ENCODE assay signal across 7 cellular contexts in genomic region chr7:7200255-7200654, GRCh38. TPM values are rescaled to one million over a fixed set of nuclear protein-coding genes. Genes with fewer than 3 reads are reported as not detected.
DNase-seq lines count a peak whose midpoint lies in the region; ATAC-seq lines count a peak whose summit lies in the region.
"Not testable (repeated sequence)": the region's sequence is repeated elsewhere in the genome, so short reads cannot be mapped to it uniquely, and the experiment has no call there.

No MANE protein-coding gene starts in this region.

- DNase-seq in CD8-positive, alpha-beta memory T cell; T-cell; activated CD4-positive, alpha-beta T cell treated with anti-CD3 and anti-CD28 coated beads for 36 hours; activated T-cell treated with anti-CD3 and anti-CD28 coated beads, Interleukin-2, amount 50 U/mL, for 72 hours; activated naive CD8-positive, alpha-beta T cell treated with anti-CD3 and anti-CD28 coated beads, Interleukin-2, amount 10 ng/mL, durations not matched to agents 7 days and 5 days; natural killer cell treated with Interleukin-12 subunit alpha and Interleukin-12 subunit beta and Interleukin-15 and Interleukin-18, amount 100 ng/mL, for 72 hours (ENCODE audit: low spot score); stimulated activated naive CD8-positive, alpha-beta T cell treated with anti-CD3 and anti-CD28 coated beads, Interleukin-15, amount 100 ng/mL, for 72 hours: not testable (repeated sequence)

- H3K27ac ChIP-seq in CD8-positive, alpha-beta memory T cell (ENCODE audit: low read depth, low read length), result not testable (repeated sequence)

- ATAC-seq in T-cell (replicated peaks in 1 of 4); activated naive CD8-positive, alpha-beta T cell treated with anti-CD3 and anti-CD28 coated beads, Interleukin-2, amount 10 ng/mL, durations not matched to agents 7 days and 5 days (ENCODE audit: low read depth); natural killer cell treated with Interleukin-12 subunit alpha and Interleukin-12 subunit beta and Interleukin-15 and Interleukin-18, amount 100 ng/mL, for 72 hours: not testable (repeated sequence)
- ATAC-seq in activated CD4-positive, alpha-beta T cell treated with anti-CD3 and anti-CD28 coated beads for 36 hours, result peak; percentile 52
- ATAC-seq in activated T-cell treated with anti-CD3 and anti-CD28 coated beads, Interleukin-2, amount 50 U/mL, for 72 hours (replicated peaks in 1 of 2), result peak; percentile 41 to 47
- peak; percentile 50 for ATAC-seq in stimulated activated naive CD8-positive, alpha-beta T cell treated with anti-CD3 and anti-CD28 coated beads, Interleukin-15, amount 100 ng/mL, for 72 hours

- CTCF ChIA-PET in CD8-positive, alpha-beta memory T cell (lab: Charles Lee), result not testable (repeated sequence)
- CTCF ChIA-PET in T-cell (lab: Charles Lee), result interaction anchor here in 1 of 2 donors (0.7 to 1.7 kb wide), 2 partner anchors 17 to 18 kb away, joined by 3 to 4 read pairs; partner anchors contain the start of gene C1GALT1
- CTCF ChIA-PET in activated CD4-positive, alpha-beta T cell treated with anti-CD3 and anti-CD28 coated beads for 36 hours (lab: Charles Lee), result interaction anchor here (1.1 to 2.9 kb wide), 2 partner anchors 10 to 17 kb away, joined by 3 to 10 read pairs; no protein-coding TSS in a partner anchor

- POLR2A ChIA-PET in CD8-positive, alpha-beta memory T cell (lab: Charles Lee), result interaction anchor here (1.2 kb wide), 1 partner anchor 17 kb away, joined by 3 read pairs; no protein-coding TSS in a partner anchor
- POLR2A ChIA-PET in T-cell (lab: Charles Lee), result interaction anchor here in 1 of 2 donors (1.0 kb wide), 1 partner anchor 375 kb away, joined by 3 read pairs; no protein-coding TSS in a partner anchor
- POLR2A ChIA-PET in activated CD4-positive, alpha-beta T cell treated with anti-CD3 and anti-CD28 coated beads for 36 hours (lab: Charles Lee), result not testable (repeated sequence)
- POLR2A ChIA-PET in activated naive CD8-positive, alpha-beta T cell treated with anti-CD3 and anti-CD28 coated beads, Interleukin-2, amount 10 ng/mL, durations not matched to agents 7 days and 5 days (lab: Charles Lee), result interaction anchor here (0.7 to 3.0 kb wide), 3 partner anchors 17 to 58 kb away, joined by 3 to 16 read pairs (median 3); partner anchors contain the start of gene C1GALT1

- peaks cover 44% of the 10 kb centered on the region for H3K4me1 ChIP-seq in CD8-positive, alpha-beta memory T cell (ENCODE audit: insufficient read depth, low read length)

- not testable (repeated sequence) for H3K4me3 ChIP-seq in CD8-positive, alpha-beta memory T cell (ENCODE audit: low read length)

- H3K27me3 ChIP-seq in CD8-positive, alpha-beta memory T cell (ENCODE audit: insufficient read depth, low read length, poor library complexity, severe bottlenecking), result not testable (repeated sequence)

- H3K4me3 Mint-ChIP-seq in CD8-positive, alpha-beta memory T cell, result peak overlapping the region in 2 of 7 donors; percentile 0 to 32
- H3K4me3 Mint-ChIP-seq in T-cell, result peak overlapping the region in 1 of 3 donors; percentile 74
- not testable (repeated sequence) for H3K4me3 Mint-ChIP-seq in activated CD4-positive, alpha-beta T cell treated with anti-CD3 and anti-CD28 coated beads for 36 hours
- peak overlapping the region; percentile 48 to 79 for H3K4me3 Mint-ChIP-seq in activated T-cell treated with anti-CD3 and anti-CD28 coated beads, Interleukin-2, amount 50 U/mL, for 72 hours
- peak overlapping the region; percentile 22 for H3K4me3 Mint-ChIP-seq in activated naive CD8-positive, alpha-beta T cell treated with anti-CD3 and anti-CD28 coated beads, Interleukin-2, amount 10 ng/mL, durations not matched to agents 7 days and 5 days
- H3K4me3 Mint-ChIP-seq in natural killer cell treated with Interleukin-12 subunit alpha and Interleukin-12 subunit beta and Interleukin-15 and Interleukin-18, amount 100 ng/mL, for 72 hours, result peak overlapping the region; percentile 0
- H3K4me3 Mint-ChIP-seq in stimulated activated naive CD8-positive, alpha-beta T cell treated with anti-CD3 and anti-CD28 coated beads, Interleukin-15, amount 100 ng/mL, for 72 hours, result peak overlapping the region in 1 of 2 donors; percentile 35

- H3K9me3 Mint-ChIP-seq in CD8-positive, alpha-beta memory T cell, result peaks cover 0 to 11% (median 2%) of the 10 kb centered on the region in 5 donors
- H3K9me3 Mint-ChIP-seq in T-cell, result peaks cover 4 to 15% (median 6%) of the 10 kb centered on the region in 3 donors
- H3K9me3 Mint-ChIP-seq in activated CD4-positive, alpha-beta T cell treated with anti-CD3 and anti-CD28 coated beads for 36 hours (ENCODE audit: low read depth), result peaks cover 12% of the 10 kb centered on the region
- H3K9me3 Mint-ChIP-seq in activated T-cell treated with anti-CD3 and anti-CD28 coated beads, Interleukin-2, amount 50 U/mL, for 72 hours; natural killer cell treated with Interleukin-12 subunit alpha and Interleukin-12 subunit beta and Interleukin-15 and Interleukin-18, amount 100 ng/mL, for 72 hours: not testable (repeated sequence)
- H3K9me3 Mint-ChIP-seq in activated naive CD8-positive, alpha-beta T cell treated with anti-CD3 and anti-CD28 coated beads, Interleukin-2, amount 10 ng/mL, durations not matched to agents 7 days and 5 days, result peaks cover 19% of the 10 kb centered on the region
- H3K9me3 Mint-ChIP-seq in stimulated activated naive CD8-positive, alpha-beta T cell treated with anti-CD3 and anti-CD28 coated beads, Interleukin-15, amount 100 ng/mL, for 72 hours, result peaks cover 0 to 15% of the 10 kb centered on the region in 2 donors

- H3K36me3 Mint-ChIP-seq in CD8-positive, alpha-beta memory T cell, result peaks cover 3 to 19% (median 11%) of the 10 kb centered on the region in 3 donors
- peaks cover 24% of the 10 kb centered on the region for H3K36me3 Mint-ChIP-seq in T-cell
- peaks cover 36% of the 10 kb centered on the region for H3K36me3 Mint-ChIP-seq in activated CD4-positive, alpha-beta T cell treated with anti-CD3 and anti-CD28 coated beads for 36 hours (ENCODE audit: low read depth)
- peaks cover 9 to 21% of the 10 kb centered on the region in 2 donors for H3K36me3 Mint-ChIP-seq in activated T-cell treated with anti-CD3 and anti-CD28 coated beads, Interleukin-2, amount 50 U/mL, for 72 hours (ENCODE audit: insufficient read depth in 2 of 2)
- peaks cover 43% of the 10 kb centered on the region for H3K36me3 Mint-ChIP-seq in activated naive CD8-positive, alpha-beta T cell treated with anti-CD3 and anti-CD28 coated beads, Interleukin-2, amount 10 ng/mL, durations not matched to agents 7 days and 5 days
- H3K36me3 Mint-ChIP-seq in natural killer cell treated with Interleukin-12 subunit alpha and Interleukin-12 subunit beta and Interleukin-15 and Interleukin-18, amount 100 ng/mL, for 72 hours, result peaks cover 18% of the 10 kb centered on the region

- intact Hi-C loops in activated CD4-positive, alpha-beta T cell treated with anti-CD3 and anti-CD28 coated beads for 36 hours (cut with DNase I, micrococcal nuclease), result not testable (repeated sequence)

- H3K27ac Mint-ChIP-seq in CD8-positive, alpha-beta memory T cell, result peak overlapping the region in 5 of 8 donors; percentile 7 to 66 (median 37)
- peak overlapping the region; percentile 20 to 87 for H3K27ac Mint-ChIP-seq in T-cell
- H3K27ac Mint-ChIP-seq in activated CD4-positive, alpha-beta T cell treated with anti-CD3 and anti-CD28 coated beads for 36 hours, result peak overlapping the region; percentile 62
- H3K27ac Mint-ChIP-seq in activated T-cell treated with anti-CD3 and anti-CD28 coated beads, Interleukin-2, amount 50 U/mL, for 72 hours, result peak overlapping the region; percentile 58
- H3K27ac Mint-ChIP-seq in activated naive CD8-positive, alpha-beta T cell treated with anti-CD3 and anti-CD28 coated beads, Interleukin-2, amount 10 ng/mL, durations not matched to agents 7 days and 5 days; natural killer cell treated with Interleukin-12 subunit alpha and Interleukin-12 subunit beta and Interleukin-15 and Interleukin-18, amount 100 ng/mL, for 72 hours; stimulated activated naive CD8-positive, alpha-beta T cell treated with anti-CD3 and anti-CD28 coated beads, Interleukin-15, amount 100 ng/mL, for 72 hours: not testable (repeated sequence)

- not testable (repeated sequence) for H3K27me3 Mint-ChIP-seq in CD8-positive, alpha-beta memory T cell; T-cell; activated CD4-positive, alpha-beta T cell treated with anti-CD3 and anti-CD28 coated beads for 36 hours; activated T-cell treated with anti-CD3 and anti-CD28 coated beads, Interleukin-2, amount 50 U/mL, for 72 hours (ENCODE audit: low read depth); activated naive CD8-positive, alpha-beta T cell treated with anti-CD3 and anti-CD28 coated beads, Interleukin-2, amount 10 ng/mL, durations not matched to agents 7 days and 5 days; natural killer cell treated with Interleukin-12 subunit alpha and Interleukin-12 subunit beta and Interleukin-15 and Interleukin-18, amount 100 ng/mL, for 72 hours; stimulated activated naive CD8-positive, alpha-beta T cell treated with anti-CD3 and anti-CD28 coated beads, Interleukin-15, amount 100 ng/mL, for 72 hours

- not testable (repeated sequence) for H3K36me3 ChIP-seq in CD8-positive, alpha-beta memory T cell (ENCODE audit: insufficient read depth, low read length)

- H3K4me1 Mint-ChIP-seq in CD8-positive, alpha-beta memory T cell, result peaks cover 84 to 92% (median 92%) of the 10 kb centered on the region in 3 donors
- peaks cover 83 to 95% (median 92%) of the 10 kb centered on the region in 3 donors for H3K4me1 Mint-ChIP-seq in T-cell
- H3K4me1 Mint-ChIP-seq in activated CD4-positive, alpha-beta T cell treated with anti-CD3 and anti-CD28 coated beads for 36 hours, result peaks cover 76% of the 10 kb centered on the region
- H3K4me1 Mint-ChIP-seq in activated T-cell treated with anti-CD3 and anti-CD28 coated beads, Interleukin-2, amount 50 U/mL, for 72 hours (ENCODE audit: low read depth), result peaks cover 69% of the 10 kb centered on the region
- H3K4me1 Mint-ChIP-seq in activated naive CD8-positive, alpha-beta T cell treated with anti-CD3 and anti-CD28 coated beads, Interleukin-2, amount 10 ng/mL, durations not matched to agents 7 days and 5 days, result peaks cover 52% of the 10 kb centered on the region
- H3K4me1 Mint-ChIP-seq in natural killer cell treated with Interleukin-12 subunit alpha and Interleukin-12 subunit beta and Interleukin-15 and Interleukin-18, amount 100 ng/mL, for 72 hours (ENCODE audit: low read depth in 2 of 2), result peaks cover 66 to 76% of the 10 kb centered on the region in 2 donors
- peaks cover 75% of the 10 kb centered on the region for H3K4me1 Mint-ChIP-seq in stimulated activated naive CD8-positive, alpha-beta T cell treated with anti-CD3 and anti-CD28 coated beads, Interleukin-15, amount 100 ng/mL, for 72 hours

- not testable (repeated sequence) for H3K9me3 ChIP-seq in CD8-positive, alpha-beta memory T cell (ENCODE audit: low read length)

RNA-seq across cellular contexts. Expression of gene C1GALT1, which starts 17.9 kb away (rescaled TPM):
- total RNA-seq in CD8-positive, alpha-beta memory T cell, result 10 to 100 TPM; 40.4 to 40.7 TPM
- 53.4 TPM for polyA plus RNA-seq in CD8-positive, alpha-beta memory T cell
- 10 to 100 TPM; 32.9 to 45.0 (median 44.0) TPM for total RNA-seq in T-cell
- total RNA-seq in activated CD4-positive, alpha-beta T cell treated with anti-CD3 and anti-CD28 coated beads for 36 hours, result 10 to 100 TPM; 35.3 to 37.1 TPM
- total RNA-seq in activated T-cell treated with anti-CD3 and anti-CD28 coated beads, Interleukin-2, amount 50 U/mL, for 72 hours, result 10 to 100 TPM; 31.0 to 31.8 TPM
- 10 to 100 TPM; 48.8 to 51.4 TPM for total RNA-seq in activated naive CD8-positive, alpha-beta T cell treated with anti-CD3 and anti-CD28 coated beads, Interleukin-2, amount 10 ng/mL, durations not matched to agents 7 days and 5 days
- total RNA-seq in natural killer cell treated with Interleukin-12 subunit alpha and Interleukin-12 subunit beta and Interleukin-15 and Interleukin-18, amount 100 ng/mL, for 72 hours, result 10 to 100 TPM; 30.7 to 49.3 TPM
